In the genomic region with DNA sequence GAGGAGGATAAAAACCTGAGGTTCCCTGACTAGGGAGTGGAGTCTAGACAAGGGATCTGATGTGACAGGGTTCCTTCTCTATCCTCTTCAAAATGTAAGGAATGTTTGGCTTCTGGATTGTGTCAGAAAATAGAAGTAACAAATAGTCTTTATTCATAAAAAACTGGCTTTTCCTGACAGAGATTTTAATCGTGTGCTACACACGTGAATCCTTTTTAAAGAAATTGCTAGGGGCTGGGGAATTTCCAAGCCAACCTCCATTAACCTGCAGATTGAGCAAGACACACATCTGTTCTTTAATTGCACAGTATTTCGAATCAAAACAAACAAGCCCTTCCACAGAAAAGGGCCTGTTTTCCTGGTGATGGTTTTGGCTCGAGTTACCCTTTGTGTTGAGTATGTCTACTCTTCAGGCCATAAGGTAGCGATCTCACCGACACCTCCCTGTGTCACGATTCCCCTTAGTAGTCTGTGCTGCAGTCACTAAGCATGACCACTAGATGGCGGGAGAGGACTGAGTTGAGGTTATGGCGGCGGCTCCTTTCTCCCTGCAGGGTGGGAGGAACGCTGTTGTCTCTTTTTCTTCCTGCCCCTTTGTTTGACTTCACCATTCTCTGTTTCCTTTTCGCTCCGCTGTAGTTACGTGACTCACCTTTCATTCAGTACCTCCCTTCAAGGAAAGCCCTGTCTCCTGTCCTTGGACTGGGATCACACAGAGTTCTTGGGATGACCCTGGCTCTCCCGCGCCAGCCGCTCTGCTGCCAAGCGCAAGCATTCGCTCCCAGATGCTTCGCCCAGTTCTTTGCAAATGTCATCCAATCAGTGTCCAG, we compare ENCODE assay signal across 8 cellular contexts.
A peak's percentile ranks its signal among the peaks of the same experiment; 100 is the strongest.
DNase-seq lines count a peak whose midpoint lies in the region; ATAC-seq and TF ChIP-seq lines count a peak whose summit lies in the region.

No MANE protein-coding gene starts in this region.

- peak overlapping the region; percentile 58 for H3K4me3 ChIP-seq in coronary artery

- peak; percentile 87 for ATAC-seq in GM18861 (IDR thresholded peaks at IDR 0.05; ENCODE audit: unreplicated experiment)
- ATAC-seq in HG03108 (IDR thresholded peaks at IDR 0.05; ENCODE audit: unreplicated experiment): peak; percentile 93

- TF ChIP-seq CTCF in coronary artery (IDR thresholded peaks at IDR 0.05): peak; percentile 97

- DNase-seq in AG08396 (ENCODE audit: low spot score) (peak; percentile 83), NCI-H2196 (lab: John Stamatoyannopoulos, UW; ENCODE audit: unreplicated experiment) (peak; percentile 76), coronary artery (ENCODE audit: low spot score) (no peak), left kidney (ENCODE audit: low read depth, low spot score) (peak; percentile 90)
- DNase-seq in activated CD4-positive, alpha-beta T cell treated with anti-CD3 and anti-CD28 coated beads for 24 hours (ENCODE audit: low read depth in 2 of 2): peak; percentile 64 to 83
- peak; percentile 73 to 80 for DNase-seq in stimulated activated CD4-positive, alpha-beta T cell treated with anti-CD3 and anti-CD28 coated beads, Interleukin-2, amount 100 ng/mL, for 48 hours

- H3K27ac ChIP-seq in coronary artery: no peak overlapping the region
